Comparison of ENCODE assay signal across 12 cellular contexts in genomic region chr12:52925717-52926595, GRCh38. TPM values are rescaled to one million over a fixed set of nuclear protein-coding genes. Genes with fewer than 3 reads are reported as not detected.
A peak's percentile ranks its signal among the peaks of the same experiment; 100 is the strongest.
DNase-seq lines count a peak whose midpoint lies in the region; ATAC-seq and TF ChIP-seq lines count a peak whose summit lies in the region.
"Had no signal": no experiment of that assay in that cellular context is flagged by ENCODE, and none has a peak within 500 bp of the region (broad histone marks: within the 10 kb centered on the region; RNA-seq: fewer than 3 reads in every experiment).

No MANE protein-coding gene starts in this region.

- H3K36me3 ChIP-seq in liver (ENCODE audit: control insufficient read depth in 4 of 4, insufficient read depth in 3 of 4, low read depth in 1 of 4, low read length in 3 of 4) (no peaks in the 10 kb centered on the region), ascending aorta (no peaks in the 10 kb centered on the region)
- H3K36me3 ChIP-seq: spleen, thoracic aorta had no signal

- H3K4me1 Mint-ChIP-seq in stimulated activated effector memory CD8-positive, alpha-beta T cell treated with anti-CD3 and anti-CD28 coated beads, Interleukin-12 subunit alpha, Interleukin-12 subunit beta, amount 100 ng/mL, for 72 hours, result no peaks in the 10 kb centered on the region
- H3K4me1 Mint-ChIP-seq: CD4-positive, CD25-positive, alpha-beta regulatory T cell had no signal

- WGBS in liver, result 37% methylated on average over 7 of the region's 7 CpGs

- no peaks in the 10 kb centered on the region for H3K9me3 ChIP-seq in liver (ENCODE audit: control insufficient read depth in 4 of 4, low read length in 3 of 4)
- no peaks in the 10 kb centered on the region for H3K9me3 ChIP-seq in ascending aorta
- H3K9me3 ChIP-seq: spleen, thoracic aorta had no signal

- TF ChIP-seq CTCF in VCaP (conservative IDR thresholded peaks at IDR 0.05) (no peak), liver (IDR thresholded peaks at IDR 0.05; ENCODE audit: low read depth, low read length, missing input control) (no peak), ascending aorta (IDR thresholded peaks at IDR 0.05) (no peak)

- H3K27ac Mint-ChIP-seq in stimulated activated effector memory CD8-positive, alpha-beta T cell treated with anti-CD3 and anti-CD28 coated beads, Interleukin-12 subunit alpha, Interleukin-12 subunit beta, amount 100 ng/mL, for 72 hours, result no peak overlapping the region
- H3K27ac Mint-ChIP-seq: CD4-positive, CD25-positive, alpha-beta regulatory T cell; dendritic cell treated with granulocyte-macrophage colony-stimulating factor and Interleukin-4, amounts not matched to agents 40 ng/mL and 50 ng/mL, for 4 days had no signal

- intact Hi-C loops in ascending aorta (cut with DNase I), result loop anchor here (2.0 kb wide), 2 partner anchors 21 to 41 kb away; partner anchors contain the start of gene KRT8

- no peaks in the 10 kb centered on the region for H3K27me3 ChIP-seq in liver (ENCODE audit: control insufficient read depth in 4 of 4, insufficient read depth in 4 of 4, low read length in 3 of 4)
- no peaks in the 10 kb centered on the region for H3K27me3 ChIP-seq in ascending aorta

- H3K36me3 Mint-ChIP-seq in stimulated activated effector memory CD8-positive, alpha-beta T cell treated with anti-CD3 and anti-CD28 coated beads, Interleukin-12 subunit alpha, Interleukin-12 subunit beta, amount 100 ng/mL, for 72 hours, result no peaks in the 10 kb centered on the region
- H3K36me3 Mint-ChIP-seq: CD4-positive, CD25-positive, alpha-beta regulatory T cell had no signal

- DNase-seq in COLO668 (lab: John Stamatoyannopoulos, UW; ENCODE audit: unreplicated experiment) (peak; percentile 88), NCI-H128 (lab: John Stamatoyannopoulos, UW; ENCODE audit: unreplicated experiment) (peak; percentile 48), 8988T (no peak), ascending aorta (ENCODE audit: low spot score in 2 of 2) (no peak)
- DNase-seq in stimulated activated naive CD4-positive, alpha-beta T cell (lab: John Stamatoyannopoulos, UW), result no peak
- no peak for DNase-seq in stimulated activated effector memory CD8-positive, alpha-beta T cell treated with anti-CD3 and anti-CD28 coated beads, Interleukin-12 subunit alpha, Interleukin-12 subunit beta, amount 100 ng/mL, for 72 hours (ENCODE audit: low spot score in 2 of 2)
- DNase-seq: CD4-positive, CD25-positive, alpha-beta regulatory T cell; spleen had no signal

- H3K27ac ChIP-seq in VCaP (peak overlapping the region; percentile 3; the same call in 1 of the 2 replicates), liver (ENCODE audit: low read depth in 1 of 2, low read length in 2 of 2) (peak overlapping the region; percentile 89 to 93), ascending aorta (peak overlapping the region in 1 of 2 donors; percentile 49)

- TF ChIP-seq RAD21 in liver (IDR thresholded peaks at IDR 0.05), result peak in 1 of 2 donors; percentile 52

- no peaks in the 10 kb centered on the region for H3K9me3 Mint-ChIP-seq in stimulated activated effector memory CD8-positive, alpha-beta T cell treated with anti-CD3 and anti-CD28 coated beads, Interleukin-12 subunit alpha, Interleukin-12 subunit beta, amount 100 ng/mL, for 72 hours
- H3K9me3 Mint-ChIP-seq: dendritic cell treated with granulocyte-macrophage colony-stimulating factor and Interleukin-4, amounts not matched to agents 40 ng/mL and 50 ng/mL, for 4 days had no signal

- ATAC-seq in stimulated activated effector memory CD8-positive, alpha-beta T cell treated with anti-CD3 and anti-CD28 coated beads, Interleukin-12 subunit alpha, Interleukin-12 subunit beta, amount 100 ng/mL, for 72 hours, result no peak

- no peak overlapping the region for H3K4me3 ChIP-seq in liver (ENCODE audit: low read depth in 1 of 3, low read length in 3 of 3)
- no peak overlapping the region for H3K4me3 ChIP-seq in ascending aorta
- H3K4me3 ChIP-seq: spleen, thoracic aorta had no signal

- peaks cover 12 to 34% (median 24%) of the 10 kb centered on the region in 4 donors for H3K4me1 ChIP-seq in liver (ENCODE audit: control insufficient read depth in 4 of 4, insufficient read depth in 4 of 4, low read length in 3 of 4)
- no peaks in the 10 kb centered on the region for H3K4me1 ChIP-seq in ascending aorta

- peak overlapping the region; percentile 40 to 41 for H3K9ac ChIP-seq in liver (ENCODE audit: low read depth in 1 of 2, low read length in 2 of 2)

- H3K4me3 Mint-ChIP-seq in stimulated activated effector memory CD8-positive, alpha-beta T cell treated with anti-CD3 and anti-CD28 coated beads, Interleukin-12 subunit alpha, Interleukin-12 subunit beta, amount 100 ng/mL, for 72 hours, result no peak overlapping the region
- H3K4me3 Mint-ChIP-seq: CD4-positive, CD25-positive, alpha-beta regulatory T cell; dendritic cell treated with granulocyte-macrophage colony-stimulating factor and Interleukin-4, amounts not matched to agents 40 ng/mL and 50 ng/mL, for 4 days had no signal

TF ChIP-seq in liver, 16 proteins besides CTCF, POLR2A, EP300 and RAD21:
- peak; percentile 69 to 80 for TF ChIP-seq HNF4A (conservative IDR thresholded peaks at IDR 0.05)
- TF ChIP-seq ATF3 (IDR thresholded peaks at IDR 0.05), result no peak
- peak in 1 of 2 donors; percentile 24 for TF ChIP-seq GABPA (IDR thresholded peaks at IDR 0.05 in 1 of 2, conservative IDR thresholded peaks at IDR 0.05 in 1 of 2)
- TF ChIP-seq FOXA1 (IDR thresholded peaks at IDR 0.05), result no peak
- TF ChIP-seq RXRA (IDR thresholded peaks at IDR 0.05), result peak; percentile 58 to 66
- TF ChIP-seq JUND (IDR thresholded peaks at IDR 0.05), result peak in 1 of 2 donors; percentile 57
- TF ChIP-seq NR2F2 (IDR thresholded peaks at IDR 0.05), result peak; percentile 56
- peak; percentile 32 for TF ChIP-seq MAX (IDR thresholded peaks at IDR 0.05)
- peak; percentile 5 for TF ChIP-seq FOXA2 (IDR thresholded peaks at IDR 0.05)
- TF ChIP-seq REST (IDR thresholded peaks at IDR 0.05), result no peak
- TF ChIP-seq EGR1 (IDR thresholded peaks at IDR 0.05; ENCODE audit: low read depth in 2 of 2), result no peak
- peak; percentile 88 for TF ChIP-seq SP1 (IDR thresholded peaks at IDR 0.05)
- peak; percentile 27 for TF ChIP-seq YY1 (IDR thresholded peaks at IDR 0.05)
- no peak for TF ChIP-seq ZBTB33 (IDR thresholded peaks at IDR 0.05)
- TF ChIP-seq TAF1 (conservative IDR thresholded peaks at IDR 0.05), result peak; percentile 41
- TF ChIP-seq HNF4G (IDR thresholded peaks at IDR 0.05), result peak; percentile 55

RNA-seq across cellular contexts. Expression of gene KRT8, which starts 21.1 kb away (rescaled TPM):
- total RNA-seq in liver (100 to 1,000 TPM; 128 to 171 TPM), ascending aorta (54.3 TPM)
- 100 to 1,000 TPM; 225 to 383 TPM for polyA plus RNA-seq in liver
- total RNA-seq: CD4-positive, CD25-positive, alpha-beta regulatory T cell had no signal

RNA-seq across cellular contexts. Expression of gene KRT18, which starts 23.0 kb away (rescaled TPM):
- total RNA-seq in liver (100 to 1,000 TPM in 1 of 2 donors, 10 to 100 TPM in 1; 90.3 to 278 TPM), ascending aorta (285 TPM)
- polyA plus RNA-seq in liver, result 100 to 1,000 TPM; 239 to 358 TPM

Comparison
In these comparisons a context has a peak if more than half of its experiments do, and no peak if none do; other contexts are left out.
1. DNase-seq: peak in COLO668 (single experiment) and NCI-H128 (single experiment); none in 8988T (single experiment), ascending aorta (0 of 2), stimulated activated naive CD4-positive, alpha-beta T cell (0 of 6) and stimulated activated effector memory CD8-positive, alpha-beta T cell treated with anti-CD3 and anti-CD28 coated beads, Interleukin-12 subunit alpha, Interleukin-12 subunit beta, amount 100 ng/mL, for 72 hours (0 of 2).